Comparison of ENCODE assay signal across 1 cellular context in the genomic region with DNA sequence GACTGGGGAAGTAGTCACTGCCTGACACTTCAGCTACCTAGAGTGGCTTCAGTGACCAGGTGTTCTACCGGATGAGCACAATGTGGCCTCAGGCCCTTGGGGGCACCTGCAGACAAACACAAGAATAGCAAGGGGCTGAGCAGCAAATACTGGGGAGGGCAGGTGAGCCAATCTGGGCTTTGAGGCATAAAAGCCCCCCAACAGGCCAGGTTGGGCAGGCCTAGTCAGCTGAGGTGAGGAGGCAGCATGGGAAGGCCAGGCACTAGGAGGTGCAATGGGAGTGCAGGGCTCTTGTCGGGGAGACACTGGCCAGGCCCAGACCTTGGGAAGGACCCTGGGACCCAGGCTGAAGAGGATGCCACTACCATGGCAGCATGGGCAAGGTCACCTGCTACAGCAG.
A peak's percentile ranks its signal among the peaks of the same experiment; 100 is the strongest.
TF ChIP-seq lines count a peak whose summit lies in the region.

No MANE protein-coding gene starts in this region.

TF ChIP-seq in K562, 482 proteins besides CTCF, POLR2A, EP300 and RAD21:
- TF ChIP-seq YBX1 (IDR thresholded peaks at IDR 0.05) (no peak), POLR2AphosphoS2 (IDR thresholded peaks at IDR 0.05; ENCODE audit: low read length) (no peak), ZNF23 (CRISPR knock-in tag; IDR thresholded peaks at IDR 0.05) (no peak), MXI1 (IDR thresholded peaks at IDR 0.05; ENCODE audit: low read depth, low read length) (no peak), TAF15 (IDR thresholded peaks at IDR 0.05; ENCODE audit: low read depth, low read length) (0 out of 2 replicates have a peak, but pooled peaks have one; percentile 55), PHB (CRISPR knock-in tag; IDR thresholded peaks at IDR 0.05) (peak; percentile 25; the same call in 1 of the 2 replicates), TFAP4 (CRISPR knock-in tag; IDR thresholded peaks at IDR 0.05; ENCODE audit: borderline replicate concordance) (no peak), THRB (CRISPR knock-in tag; conservative IDR thresholded peaks at IDR 0.05) (0 out of 2 replicates have a peak, but pooled peaks have one; percentile 14), HDAC6 (IDR thresholded peaks at IDR 0.05; ENCODE audit: low read depth, low read length) (0 out of 2 replicates have a peak, but pooled peaks have one; percentile 23), DMBX1 (CRISPR knock-in tag; IDR thresholded peaks at IDR 0.05; ENCODE audit: borderline replicate concordance) (no peak), U2AF2 (optimal IDR thresholded peaks at IDR 0.05; ENCODE audit: low read depth, low read length) (no peak), POU5F1 (IDR thresholded peaks at IDR 0.05; ENCODE audit: borderline replicate concordance, low read depth, low read length, partially characterized antibody) (no peak), ZNF75A (CRISPR knock-in tag; IDR thresholded peaks at IDR 0.05) (no peak), MLX (CRISPR knock-in tag; conservative IDR thresholded peaks at IDR 0.05) (no peak; a peak in 1 of 4 replicates), TEAD1 (CRISPR knock-in tag; IDR thresholded peaks at IDR 0.05) (no peak), ELK3 (CRISPR knock-in tag; IDR thresholded peaks at IDR 0.05) (no peak), HNRNPL (IDR thresholded peaks at IDR 0.05; ENCODE audit: low read depth, low read length) (no peak), PTRF (tag; IDR thresholded peaks at IDR 0.05) (no peak), ILK (tag; IDR thresholded peaks at IDR 0.05; ENCODE audit: borderline replicate concordance, low read depth) (no peak), POLR2G (IDR thresholded peaks at IDR 0.05; ENCODE audit: low read depth, low read length) (peak; percentile 40; the same call in 1 of the 2 replicates), ZHX1 (conservative IDR thresholded peaks at IDR 0.05; ENCODE audit: low read length) (no peak)
- TF ChIP-seq, protein P1, sequence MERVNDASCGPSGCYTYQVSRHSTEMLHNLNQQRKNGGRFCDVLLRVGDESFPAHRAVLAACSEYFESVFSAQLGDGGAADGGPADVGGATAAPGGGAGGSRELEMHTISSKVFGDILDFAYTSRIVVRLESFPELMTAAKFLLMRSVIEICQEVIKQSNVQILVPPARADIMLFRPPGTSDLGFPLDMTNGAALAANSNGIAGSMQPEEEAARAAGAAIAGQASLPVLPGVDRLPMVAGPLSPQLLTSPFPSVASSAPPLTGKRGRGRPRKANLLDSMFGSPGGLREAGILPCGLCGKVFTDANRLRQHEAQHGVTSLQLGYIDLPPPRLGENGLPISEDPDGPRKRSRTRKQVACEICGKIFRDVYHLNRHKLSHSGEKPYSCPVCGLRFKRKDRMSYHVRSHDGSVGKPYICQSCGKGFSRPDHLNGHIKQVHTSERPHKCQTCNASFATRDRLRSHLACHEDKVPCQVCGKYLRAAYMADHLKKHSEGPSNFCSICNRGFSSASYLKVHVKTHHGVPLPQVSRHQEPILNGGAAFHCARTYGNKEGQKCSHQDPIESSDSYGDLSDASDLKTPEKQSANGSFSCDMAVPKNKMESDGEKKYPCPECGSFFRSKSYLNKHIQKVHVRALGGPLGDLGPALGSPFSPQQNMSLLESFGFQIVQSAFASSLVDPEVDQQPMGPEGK (CRISPR knock-in tag; IDR thresholded peaks at IDR 0.05; ENCODE audit: borderline replicate concordance) = no peak
- TF ChIP-seq, protein P2, sequence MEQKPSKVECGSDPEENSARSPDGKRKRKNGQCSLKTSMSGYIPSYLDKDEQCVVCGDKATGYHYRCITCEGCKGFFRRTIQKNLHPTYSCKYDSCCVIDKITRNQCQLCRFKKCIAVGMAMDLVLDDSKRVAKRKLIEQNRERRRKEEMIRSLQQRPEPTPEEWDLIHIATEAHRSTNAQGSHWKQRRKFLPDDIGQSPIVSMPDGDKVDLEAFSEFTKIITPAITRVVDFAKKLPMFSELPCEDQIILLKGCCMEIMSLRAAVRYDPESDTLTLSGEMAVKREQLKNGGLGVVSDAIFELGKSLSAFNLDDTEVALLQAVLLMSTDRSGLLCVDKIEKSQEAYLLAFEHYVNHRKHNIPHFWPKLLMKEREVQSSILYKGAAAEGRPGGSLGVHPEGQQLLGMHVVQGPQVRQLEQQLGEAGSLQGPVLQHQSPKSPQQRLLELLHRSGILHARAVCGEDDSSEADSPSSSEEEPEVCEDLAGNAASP (IDR thresholded peaks at IDR 0.05) = no peak
- TF ChIP-seq, protein P3, sequence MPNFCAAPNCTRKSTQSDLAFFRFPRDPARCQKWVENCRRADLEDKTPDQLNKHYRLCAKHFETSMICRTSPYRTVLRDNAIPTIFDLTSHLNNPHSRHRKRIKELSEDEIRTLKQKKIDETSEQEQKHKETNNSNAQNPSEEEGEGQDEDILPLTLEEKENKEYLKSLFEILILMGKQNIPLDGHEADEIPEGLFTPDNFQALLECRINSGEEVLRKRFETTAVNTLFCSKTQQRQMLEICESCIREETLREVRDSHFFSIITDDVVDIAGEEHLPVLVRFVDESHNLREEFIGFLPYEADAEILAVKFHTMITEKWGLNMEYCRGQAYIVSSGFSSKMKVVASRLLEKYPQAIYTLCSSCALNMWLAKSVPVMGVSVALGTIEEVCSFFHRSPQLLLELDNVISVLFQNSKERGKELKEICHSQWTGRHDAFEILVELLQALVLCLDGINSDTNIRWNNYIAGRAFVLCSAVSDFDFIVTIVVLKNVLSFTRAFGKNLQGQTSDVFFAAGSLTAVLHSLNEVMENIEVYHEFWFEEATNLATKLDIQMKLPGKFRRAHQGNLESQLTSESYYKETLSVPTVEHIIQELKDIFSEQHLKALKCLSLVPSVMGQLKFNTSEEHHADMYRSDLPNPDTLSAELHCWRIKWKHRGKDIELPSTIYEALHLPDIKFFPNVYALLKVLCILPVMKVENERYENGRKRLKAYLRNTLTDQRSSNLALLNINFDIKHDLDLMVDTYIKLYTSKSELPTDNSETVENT (CRISPR knock-in tag; IDR thresholded peaks at IDR 0.05) = peak; percentile 54; the same call in 1 of the 2 replicates
- TF ChIP-seq, protein P4, sequence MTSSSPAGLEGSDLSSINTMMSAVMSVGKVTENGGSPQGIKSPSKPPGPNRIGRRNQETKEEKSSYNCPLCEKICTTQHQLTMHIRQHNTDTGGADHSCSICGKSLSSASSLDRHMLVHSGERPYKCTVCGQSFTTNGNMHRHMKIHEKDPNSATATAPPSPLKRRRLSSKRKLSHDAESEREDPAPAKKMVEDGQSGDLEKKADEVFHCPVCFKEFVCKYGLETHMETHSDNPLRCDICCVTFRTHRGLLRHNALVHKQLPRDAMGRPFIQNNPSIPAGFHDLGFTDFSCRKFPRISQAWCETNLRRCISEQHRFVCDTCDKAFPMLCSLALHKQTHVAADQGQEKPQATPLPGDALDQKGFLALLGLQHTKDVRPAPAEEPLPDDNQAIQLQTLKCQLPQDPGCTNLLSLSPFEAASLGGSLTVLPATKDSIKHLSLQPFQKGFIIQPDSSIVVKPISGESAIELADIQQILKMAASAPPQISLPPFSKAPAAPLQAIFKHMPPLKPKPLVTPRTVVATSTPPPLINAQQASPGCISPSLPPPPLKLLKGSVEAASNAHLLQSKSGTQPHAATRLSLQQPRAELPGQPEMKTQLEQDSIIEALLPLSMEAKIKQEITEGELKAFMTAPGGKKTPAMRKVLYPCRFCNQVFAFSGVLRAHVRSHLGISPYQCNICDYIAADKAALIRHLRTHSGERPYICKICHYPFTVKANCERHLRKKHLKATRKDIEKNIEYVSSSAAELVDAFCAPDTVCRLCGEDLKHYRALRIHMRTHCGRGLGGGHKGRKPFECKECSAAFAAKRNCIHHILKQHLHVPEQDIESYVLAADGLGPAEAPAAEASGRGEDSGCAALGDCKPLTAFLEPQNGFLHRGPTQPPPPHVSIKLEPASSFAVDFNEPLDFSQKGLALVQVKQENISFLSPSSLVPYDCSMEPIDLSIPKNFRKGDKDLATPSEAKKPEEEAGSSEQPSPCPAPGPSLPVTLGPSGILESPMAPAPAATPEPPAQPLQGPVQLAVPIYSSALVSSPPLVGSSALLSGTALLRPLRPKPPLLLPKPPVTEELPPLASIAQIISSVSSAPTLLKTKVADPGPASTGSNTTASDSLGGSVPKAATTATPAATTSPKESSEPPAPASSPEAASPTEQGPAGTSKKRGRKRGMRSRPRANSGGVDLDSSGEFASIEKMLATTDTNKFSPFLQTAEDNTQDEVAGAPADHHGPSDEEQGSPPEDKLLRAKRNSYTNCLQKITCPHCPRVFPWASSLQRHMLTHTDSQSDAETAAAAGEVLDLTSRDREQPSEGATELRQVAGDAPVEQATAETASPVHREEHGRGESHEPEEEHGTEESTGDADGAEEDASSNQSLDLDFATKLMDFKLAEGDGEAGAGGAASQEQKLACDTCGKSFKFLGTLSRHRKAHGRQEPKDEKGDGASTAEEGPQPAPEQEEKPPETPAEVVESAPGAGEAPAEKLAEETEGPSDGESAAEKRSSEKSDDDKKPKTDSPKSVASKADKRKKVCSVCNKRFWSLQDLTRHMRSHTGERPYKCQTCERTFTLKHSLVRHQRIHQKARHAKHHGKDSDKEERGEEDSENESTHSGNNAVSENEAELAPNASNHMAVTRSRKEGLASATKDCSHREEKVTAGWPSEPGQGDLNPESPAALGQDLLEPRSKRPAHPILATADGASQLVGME (CRISPR knock-in tag; IDR thresholded peaks at IDR 0.05) = 0 out of 2 replicates have a peak, but pooled peaks have one; percentile 24
